ENCODE assay signal across 9 cellular contexts in genomic region chr20:38221041-38221589, GRCh38. TPM values are rescaled to one million over a fixed set of nuclear protein-coding genes. Genes with fewer than 3 reads are reported as not detected.
DNase-seq lines count a peak whose midpoint lies in the region; ATAC-seq and TF ChIP-seq lines count a peak whose summit lies in the region.
"Had no signal": no experiment of that assay in that cellular context is flagged by ENCODE, and none has a peak within 500 bp of the region (broad histone marks: within the 10 kb centered on the region; RNA-seq: fewer than 3 reads in every experiment).

No MANE protein-coding gene starts in this region.

- H3K36me3 ChIP-seq in HEK293 (ENCODE audit: control insufficient read depth in 2 of 2, insufficient read depth in 1 of 2, low read length in 2 of 2), result no peaks in the 10 kb centered on the region
- no peaks in the 10 kb centered on the region for H3K36me3 ChIP-seq in PC-9 (ENCODE audit: low read depth)

- H3K4me2 ChIP-seq in PC-9, result peak overlapping the region; percentile 55

- H3K36me3 Mint-ChIP-seq in activated T-cell treated with anti-CD3 and anti-CD28 coated beads, Interleukin-2, amount 50 U/mL, for 4 hours (ENCODE audit: insufficient read depth), result no peaks in the 10 kb centered on the region
- H3K36me3 Mint-ChIP-seq in neural crest cell (ENCODE audit: low read depth), result no peaks in the 10 kb centered on the region
- H3K36me3 Mint-ChIP-seq: IgD-negative memory B cell had no signal

- H3K9me2 ChIP-seq in PC-9 (ENCODE audit: insufficient read depth), result no peaks in the 10 kb centered on the region

- no peak overlapping the region for H3K27ac ChIP-seq in HEK293 (ENCODE audit: extremely low read depth, low read depth, low read length)
- no peak overlapping the region for H3K27ac ChIP-seq in PC-9
- no peak overlapping the region for H3K27ac ChIP-seq in substantia nigra (ENCODE audit: low read depth, low read length, poor library complexity, severe bottlenecking)

- POLR2A ChIA-PET in HEK293 (lab: Yijun Ruan, JAX) (interaction anchor here (0.8 to 0.9 kb wide), 2 partner anchors 163 to 188 kb away, joined by 3 read pairs; partner anchors contain the start of genes RPRD1B and TTI1), PC-9 (lab: Charles Lee; ENCODE audit: unreplicated experiment) (interaction anchor here (0.6 to 0.8 kb wide), 6 partner anchors 24 to 338 kb away, joined by 3 to 7 read pairs (median 4); no protein-coding TSS in a partner anchor)

- H3K27ac Mint-ChIP-seq in neural crest cell (ENCODE audit: unreplicated experiment), result no peak overlapping the region
- H3K27ac Mint-ChIP-seq: IgD-negative memory B cell had no signal

- H3K4me1 ChIP-seq in HEK293 (ENCODE audit: control insufficient read depth, insufficient read depth, low read length), result no peaks in the 10 kb centered on the region
- H3K4me1 ChIP-seq in PC-9 (replicated peaks; ENCODE audit: insufficient read depth), result peaks cover 22% of the 10 kb centered on the region

- TF ChIP-seq CTCF in HEK293 (tag by site-specific recombination; IDR thresholded peaks at IDR 0.05) (peak; percentile 93), PC-9 (conservative IDR thresholded peaks at IDR 0.05) (peak; percentile 97), fibroblast of mammary gland (conservative IDR thresholded peaks at IDR 0.05; ENCODE audit: control insufficient read depth, insufficient read depth, low read depth, low read length) (peak; percentile 88), neural crest cell (conservative IDR thresholded peaks at IDR 0.05) (peak; percentile 96)

- H3K4me3 Mint-ChIP-seq in activated T-cell treated with anti-CD3 and anti-CD28 coated beads, Interleukin-2, amount 50 U/mL, for 4 hours, result no peak overlapping the region
- no peak overlapping the region for H3K4me3 Mint-ChIP-seq in neural crest cell

- peaks cover 8% of the 10 kb centered on the region; the same call in 1 of the 2 replicates for H3F3A ChIP-seq in PC-9 (ENCODE audit: insufficient read depth, low read depth)

- ATAC-seq in activated T-cell treated with anti-CD3 and anti-CD28 coated beads, Interleukin-2, amount 50 U/mL, for 4 hours, result peak; percentile 76 to 86
- ATAC-seq in GM21528 (IDR thresholded peaks at IDR 0.05; ENCODE audit: low FRiP score, unreplicated experiment), result no peak

- intact Hi-C loops in PC-9 (cut with micrococcal nuclease; ENCODE audit: unreplicated experiment), result loop anchor here (1.0 to 5.0 kb wide), 9 partner anchors 48 to 659 kb away; partner anchors contain the start of genes TGM2 and VSTM2L

- H3K9me3 ChIP-seq in HEK293 (ENCODE audit: control insufficient read depth, insufficient read depth, low read depth, low read length) (no peaks in the 10 kb centered on the region), PC-9 (ENCODE audit: insufficient read depth, low read depth) (no peaks in the 10 kb centered on the region)

- no peaks in the 10 kb centered on the region for H3K27me3 ChIP-seq in PC-9 (ENCODE audit: insufficient read depth, low read depth)

- BruUV-seq in PC-9 (replicated peaks; lab: Mats Ljungman, UMichigan), result no TSS peak

- no peaks in the 10 kb centered on the region for H3K79me2 ChIP-seq in PC-9 (ENCODE audit: low read depth)

- DNase-seq in CD1c-positive myeloid dendritic cell (ENCODE audit: extremely low spot score) (peak; percentile 81), PC-9 (peak; percentile 66 to 90), fibroblast of mammary gland (ENCODE audit: low read depth) (peak; percentile 50), neural crest cell (ENCODE audit: low read depth, low spot score) (peak; percentile 96), substantia nigra (lab: John Stamatoyannopoulos, UW) (peak in 30 of 49 donors; percentile 5 to 55 (median 28))
- peak; percentile 60 for DNase-seq in activated T-cell treated with anti-CD3 and anti-CD28 coated beads, Interleukin-2, amount 50 U/mL, for 4 hours

- no peak overlapping the region for H2AFZ ChIP-seq in PC-9

- H3K9me3 Mint-ChIP-seq in activated T-cell treated with anti-CD3 and anti-CD28 coated beads, Interleukin-2, amount 50 U/mL, for 4 hours, result no peaks in the 10 kb centered on the region
- H3K9me3 Mint-ChIP-seq in neural crest cell, result no peaks in the 10 kb centered on the region
- H3K9me3 Mint-ChIP-seq: IgD-negative memory B cell had no signal

- H3K4me1 Mint-ChIP-seq in activated T-cell treated with anti-CD3 and anti-CD28 coated beads, Interleukin-2, amount 50 U/mL, for 4 hours (ENCODE audit: low read depth), result peaks cover 3% of the 10 kb centered on the region
- peaks cover 16% of the 10 kb centered on the region for H3K4me1 Mint-ChIP-seq in neural crest cell

- CTCF ChIA-PET in HEK293 (lab: Yijun Ruan, JAX), result interaction anchor here (0.5 to 9.9 kb wide), 80 partner anchors 8 to 728 kb away, joined by 3 to 220 read pairs (median 4); partner anchors contain the start of genes TGM2 and TTI1
- CTCF ChIA-PET in PC-9 (lab: Charles Lee), result interaction anchor here (0.6 to 2.3 kb wide), 14 partner anchors 24 to 657 kb away, joined by 4 to 31 read pairs (median 6); no protein-coding TSS in a partner anchor

- no peaks in the 10 kb centered on the region for H3K27me3 Mint-ChIP-seq in activated T-cell treated with anti-CD3 and anti-CD28 coated beads, Interleukin-2, amount 50 U/mL, for 4 hours (ENCODE audit: low read depth)
- H3K27me3 Mint-ChIP-seq in neural crest cell (ENCODE audit: low read depth), result no peaks in the 10 kb centered on the region

- no peaks in the 10 kb centered on the region for H4K20me1 ChIP-seq in PC-9 (ENCODE audit: insufficient read depth)

- H3K4me3 ChIP-seq in HEK293 (ENCODE audit: low read depth, low read length) (no peak overlapping the region), PC-9 (no peak overlapping the region), fibroblast of mammary gland (ENCODE audit: control insufficient read depth, low read depth, low read length) (no peak overlapping the region)

TF ChIP-seq in HEK293, 187 proteins besides CTCF, POLR2A, EP300 and RAD21 (continues in another document):
- TF ChIP-seq BCL11B (tag by site-specific recombination; IDR thresholded peaks at IDR 0.05; ENCODE audit: low read depth) (no peak), ZNF23 (tag by site-specific recombination; IDR thresholded peaks at IDR 0.05; ENCODE audit: borderline replicate concordance) (no peak), ATF2 (tag by site-specific recombination; IDR thresholded peaks at IDR 0.05; ENCODE audit: low read depth) (no peak), ZNF521 (tag by site-specific recombination; IDR thresholded peaks at IDR 0.05) (no peak), ZNF2 (tag by site-specific recombination; IDR thresholded peaks at IDR 0.05) (0 out of 2 replicates have a peak, but pooled peaks have one; percentile 59), BCL11A (tag by site-specific recombination; IDR thresholded peaks at IDR 0.05; ENCODE audit: low read depth) (no peak), ZNF157 (tag by site-specific recombination; IDR thresholded peaks at IDR 0.05) (no peak), PRDM10 (tag by site-specific recombination; IDR thresholded peaks at IDR 0.05) (no peak), ZNF792 (tag by site-specific recombination; IDR thresholded peaks at IDR 0.05) (no peak), ZFP69B (tag by site-specific recombination; IDR thresholded peaks at IDR 0.05) (peak; percentile 62), ZNF169 (tag by site-specific recombination; IDR thresholded peaks at IDR 0.05) (no peak)

RNA-seq across cellular contexts. Expression of gene KIAA1755, which starts 39.4 kb away (rescaled TPM):
- total RNA-seq in PC-9 (2021) (0.22 and 0.30 TPM in 2 replicates), neural crest cell (8.6 and 9.5 TPM in 2 replicates)
- total RNA-seq in activated T-cell treated with anti-CD3 and anti-CD28 coated beads, Interleukin-2, amount 50 U/mL, for 4 hours, result not detected

RNA-seq across cellular contexts. Expression of gene TGM2, which starts 56.0 kb away (rescaled TPM):
- total RNA-seq in PC-9 (2021), result 286 and 333 TPM in 2 replicates
- under 1 TPM; 0.52 to 0.71 (median 0.63) TPM for total RNA-seq in activated T-cell treated with anti-CD3 and anti-CD28 coated beads, Interleukin-2, amount 50 U/mL, for 4 hours
- 1.2 and 1.4 TPM in 2 replicates for total RNA-seq in neural crest cell

Comparison
In these comparisons a context has a peak if more than half of its experiments do, and no peak if none do; other contexts are left out.
1. DNase-seq: peak in every context shown above with its lines; median percentile 96 in neural crest cell; 81 in CD1c-positive myeloid dendritic cell; 78 in PC-9; 60 in activated T-cell treated with anti-CD3 and anti-CD28 coated beads, Interleukin-2, amount 50 U/mL, for 4 hours; 50 in fibroblast of mammary gland; 28 in substantia nigra.
2. RNA of gene TGM2, which starts 56.0 kb away (total RNA-seq): 286 to 333 TPM in PC-9; 1.2 to 1.4 TPM in neural crest cell and 0.52 to 0.71 TPM in activated T-cell treated with anti-CD3 and anti-CD28 coated beads, Interleukin-2, amount 50 U/mL, for 4 hours; every median in the first group is over 100 times any median in the second.
3. Peak in every context shown above with its lines, with median percentiles within 50 percentile points of each other: CTCF ChIP-seq.